Comparison of ENCODE assay signal across 17 cellular contexts in the genomic region with DNA sequence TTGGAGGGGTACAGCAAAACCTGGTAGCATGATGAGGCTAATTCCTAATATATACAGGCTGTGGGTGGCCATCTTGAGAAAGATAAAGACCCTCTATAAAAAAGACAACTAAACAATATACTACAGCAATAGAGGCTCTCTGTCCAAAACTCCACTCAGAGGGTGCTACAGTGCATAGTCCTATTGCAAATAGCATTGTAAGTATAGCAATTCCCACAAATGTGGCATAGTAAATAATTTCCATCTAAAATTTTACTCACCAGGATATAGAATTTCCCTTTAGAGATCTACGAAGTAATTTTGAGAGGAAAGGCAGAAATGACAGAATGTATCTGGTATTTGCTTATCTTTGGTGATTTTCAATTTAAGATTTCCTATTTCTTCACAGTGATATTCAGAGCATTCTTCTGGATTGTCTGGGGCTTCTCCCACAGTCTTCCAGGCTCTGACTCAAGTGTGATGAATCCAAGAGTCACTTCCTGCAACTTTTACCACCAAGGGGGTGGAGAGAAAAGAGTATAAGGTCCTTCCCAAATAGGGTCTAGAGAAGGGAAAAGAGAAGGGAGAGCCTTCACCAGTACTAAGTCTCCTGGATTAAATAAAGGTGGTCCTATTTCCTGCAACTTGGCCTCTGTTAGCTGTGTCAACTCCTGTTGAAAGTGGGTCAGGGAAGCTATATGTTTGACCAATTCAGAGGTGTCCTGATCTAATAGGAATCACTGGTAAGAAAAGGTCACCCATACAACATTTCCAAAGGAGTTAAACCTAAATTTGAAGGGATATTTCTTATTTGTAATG.
DNase-seq lines count a peak whose midpoint lies in the region; ATAC-seq and TF ChIP-seq lines count a peak whose summit lies in the region.
"Had no signal": no experiment of that assay in that cellular context is flagged by ENCODE, and none has a peak within 500 bp of the region (broad histone marks: within the 10 kb centered on the region; RNA-seq: fewer than 3 reads in every experiment).

No MANE protein-coding gene starts in this region.

- POLR2A ChIA-PET in WTC11 (lab: Charles Lee), result no interaction called here

- H3K4me1 Mint-ChIP-seq in WTC11, result no peaks in the 10 kb centered on the region

- no peaks in the 10 kb centered on the region for H3K36me3 ChIP-seq in adipocyte (ENCODE audit: control insufficient read depth, insufficient read depth, low read length, severe bottlenecking)
- H3K36me3 ChIP-seq: gastrocnemius medialis, neutrophil had no signal

- TF ChIP-seq CTCF in HFF-Myc (IDR thresholded peaks at IDR 0.05; ENCODE audit: low read depth, low read length, missing control alignments) (no peak), foreskin keratinocyte (conservative IDR thresholded peaks at IDR 0.05) (no peak), WTC11 (IDR thresholded peaks at IDR 0.05) (no peak)

- ATAC-seq in foreskin keratinocyte, result peak; percentile 98
- no peak for ATAC-seq in GM21529 (IDR thresholded peaks at IDR 0.05; ENCODE audit: unreplicated experiment)
- ATAC-seq in HG03280 (IDR thresholded peaks at IDR 0.05; ENCODE audit: unreplicated experiment), result no peak
- ATAC-seq in WTC11, result no peak
- ATAC-seq: activated CD4-positive, CD25-positive, alpha-beta regulatory T cell treated with anti-CD3 and anti-CD28 coated beads, Interleukin-2, amount 50 U/mL, for 24 hours; gastrocnemius medialis; left ventricle myocardium superior; Right ventricle myocardium inferior; stimulated activated naive CD8-positive, alpha-beta T cell treated with anti-CD3 and anti-CD28 coated beads, Interleukin-15, Interleukin-2, amounts not matched to agents 100 U/mL and 50 U/mL, for 24 hours had no signal

- H3K36me3 Mint-ChIP-seq in WTC11, result no peaks in the 10 kb centered on the region

- no peaks in the 10 kb centered on the region for H3K9me3 ChIP-seq in adipocyte (ENCODE audit: control insufficient read depth, low read length)
- H3K9me3 ChIP-seq: gastrocnemius medialis, neutrophil had no signal

- no peaks in the 10 kb centered on the region for H3K27me3 Mint-ChIP-seq in WTC11 (ENCODE audit: low read depth)

- H3K4me1 ChIP-seq in adipocyte (ENCODE audit: control insufficient read depth, insufficient read depth, low read length), result peaks cover 20% of the 10 kb centered on the region
- H3K4me1 ChIP-seq in foreskin keratinocyte, result peaks cover 39% of the 10 kb centered on the region
- H3K4me1 ChIP-seq: gastrocnemius medialis had no signal

- no peak overlapping the region for H3K4me3 Mint-ChIP-seq in WTC11

- no peak overlapping the region for H3K9ac ChIP-seq in adipocyte (ENCODE audit: low read length)

- CTCF ChIA-PET in WTC11 (lab: Charles Lee), result no interaction called here

- no peaks in the 10 kb centered on the region for H3K27me3 ChIP-seq in adipocyte (replicated peaks; ENCODE audit: control insufficient read depth, insufficient read depth, low read length)
- H3K27me3 ChIP-seq in foreskin keratinocyte, result no peaks in the 10 kb centered on the region
- H3K27me3 ChIP-seq: gastrocnemius medialis, neutrophil had no signal

- H3K9me3 Mint-ChIP-seq in WTC11, result no peaks in the 10 kb centered on the region

- peak overlapping the region; percentile 57 for H3K27ac ChIP-seq in foreskin keratinocyte
- H3K27ac ChIP-seq: gastrocnemius medialis, neutrophil had no signal

- DNase-seq in HFF-Myc (ENCODE audit: extremely low read depth, low read depth) (peak; percentile 41), adipocyte (ENCODE audit: low read depth) (peak; percentile 72), foreskin keratinocyte (peak; percentile 86 to 93), WTC11 (ENCODE audit: low spot score) (no peak)
- no peak for DNase-seq in activated CD4-positive, alpha-beta T cell treated with anti-CD3 and anti-CD28 coated beads, Interleukin-2, amount 50 U/mL, for 4 hours
- DNase-seq: caudate nucleus; DMS153; gastrocnemius medialis; left ventricle myocardium superior; NCI-H2171; stimulated activated CD4-positive, alpha-beta T cell treated with anti-CD3 and anti-CD28 coated beads, Interleukin-2, amount 100 ng/mL, for 24 hours; stimulated activated naive CD8-positive, alpha-beta T cell treated with anti-CD3 and anti-CD28 coated beads, Interleukin-15, Interleukin-2, amounts not matched to agents 100 U/mL and 50 U/mL, for 24 hours had no signal

- H3K27ac Mint-ChIP-seq in WTC11, result no peak overlapping the region

- H3K4me3 ChIP-seq in HFF-Myc (replicated peaks; ENCODE audit: low read depth, low read length), result no peak overlapping the region
- H3K4me3 ChIP-seq in adipocyte (ENCODE audit: low read length), result peak overlapping the region; percentile 31
- H3K4me3 ChIP-seq: gastrocnemius medialis had no signal

TF ChIP-seq in WTC11, 78 proteins besides CTCF, POLR2A, EP300 and RAD21 (continues in another document):
- TF ChIP-seq CBFB (CRISPR knock-in tag; IDR thresholded peaks at IDR 0.05; ENCODE audit: low read depth), result no peak
- no peak for TF ChIP-seq ZNF396 (CRISPR knock-in tag; IDR thresholded peaks at IDR 0.05; ENCODE audit: borderline replicate concordance)
- TF ChIP-seq, protein P1, sequence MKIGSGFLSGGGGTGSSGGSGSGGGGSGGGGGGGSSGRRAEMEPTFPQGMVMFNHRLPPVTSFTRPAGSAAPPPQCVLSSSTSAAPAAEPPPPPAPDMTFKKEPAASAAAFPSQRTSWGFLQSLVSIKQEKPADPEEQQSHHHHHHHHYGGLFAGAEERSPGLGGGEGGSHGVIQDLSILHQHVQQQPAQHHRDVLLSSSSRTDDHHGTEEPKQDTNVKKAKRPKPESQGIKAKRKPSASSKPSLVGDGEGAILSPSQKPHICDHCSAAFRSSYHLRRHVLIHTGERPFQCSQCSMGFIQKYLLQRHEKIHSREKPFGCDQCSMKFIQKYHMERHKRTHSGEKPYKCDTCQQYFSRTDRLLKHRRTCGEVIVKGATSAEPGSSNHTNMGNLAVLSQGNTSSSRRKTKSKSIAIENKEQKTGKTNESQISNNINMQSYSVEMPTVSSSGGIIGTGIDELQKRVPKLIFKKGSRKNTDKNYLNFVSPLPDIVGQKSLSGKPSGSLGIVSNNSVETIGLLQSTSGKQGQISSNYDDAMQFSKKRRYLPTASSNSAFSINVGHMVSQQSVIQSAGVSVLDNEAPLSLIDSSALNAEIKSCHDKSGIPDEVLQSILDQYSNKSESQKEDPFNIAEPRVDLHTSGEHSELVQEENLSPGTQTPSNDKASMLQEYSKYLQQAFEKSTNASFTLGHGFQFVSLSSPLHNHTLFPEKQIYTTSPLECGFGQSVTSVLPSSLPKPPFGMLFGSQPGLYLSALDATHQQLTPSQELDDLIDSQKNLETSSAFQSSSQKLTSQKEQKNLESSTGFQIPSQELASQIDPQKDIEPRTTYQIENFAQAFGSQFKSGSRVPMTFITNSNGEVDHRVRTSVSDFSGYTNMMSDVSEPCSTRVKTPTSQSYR (CRISPR knock-in tag; IDR thresholded peaks at IDR 0.05), result no peak
- TF ChIP-seq, protein P2, sequence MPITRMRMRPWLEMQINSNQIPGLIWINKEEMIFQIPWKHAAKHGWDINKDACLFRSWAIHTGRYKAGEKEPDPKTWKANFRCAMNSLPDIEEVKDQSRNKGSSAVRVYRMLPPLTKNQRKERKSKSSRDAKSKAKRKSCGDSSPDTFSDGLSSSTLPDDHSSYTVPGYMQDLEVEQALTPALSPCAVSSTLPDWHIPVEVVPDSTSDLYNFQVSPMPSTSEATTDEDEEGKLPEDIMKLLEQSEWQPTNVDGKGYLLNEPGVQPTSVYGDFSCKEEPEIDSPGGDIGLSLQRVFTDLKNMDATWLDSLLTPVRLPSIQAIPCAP (CRISPR knock-in tag; IDR thresholded peaks at IDR 0.05), result no peak
- TF ChIP-seq, protein P3, sequence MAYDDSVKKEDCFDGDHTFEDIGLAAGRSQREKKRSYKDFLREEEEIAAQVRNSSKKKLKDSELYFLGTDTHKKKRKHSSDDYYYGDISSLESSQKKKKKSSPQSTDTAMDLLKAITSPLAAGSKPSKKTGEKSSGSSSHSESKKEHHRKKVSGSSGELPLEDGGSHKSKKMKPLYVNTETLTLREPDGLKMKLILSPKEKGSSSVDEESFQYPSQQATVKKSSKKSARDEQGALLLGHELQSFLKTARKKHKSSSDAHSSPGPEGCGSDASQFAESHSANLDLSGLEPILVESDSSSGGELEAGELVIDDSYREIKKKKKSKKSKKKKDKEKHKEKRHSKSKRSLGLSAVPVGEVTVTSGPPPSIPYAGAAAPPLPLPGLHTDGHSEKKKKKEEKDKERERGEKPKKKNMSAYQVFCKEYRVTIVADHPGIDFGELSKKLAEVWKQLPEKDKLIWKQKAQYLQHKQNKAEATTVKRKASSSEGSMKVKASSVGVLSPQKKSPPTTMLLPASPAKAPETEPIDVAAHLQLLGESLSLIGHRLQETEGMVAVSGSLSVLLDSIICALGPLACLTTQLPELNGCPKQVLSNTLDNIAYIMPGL (CRISPR knock-in tag; IDR thresholded peaks at IDR 0.05), result no peak
- TF ChIP-seq RORB (CRISPR knock-in tag; IDR thresholded peaks at IDR 0.05), result no peak
- TF ChIP-seq, protein P4, sequence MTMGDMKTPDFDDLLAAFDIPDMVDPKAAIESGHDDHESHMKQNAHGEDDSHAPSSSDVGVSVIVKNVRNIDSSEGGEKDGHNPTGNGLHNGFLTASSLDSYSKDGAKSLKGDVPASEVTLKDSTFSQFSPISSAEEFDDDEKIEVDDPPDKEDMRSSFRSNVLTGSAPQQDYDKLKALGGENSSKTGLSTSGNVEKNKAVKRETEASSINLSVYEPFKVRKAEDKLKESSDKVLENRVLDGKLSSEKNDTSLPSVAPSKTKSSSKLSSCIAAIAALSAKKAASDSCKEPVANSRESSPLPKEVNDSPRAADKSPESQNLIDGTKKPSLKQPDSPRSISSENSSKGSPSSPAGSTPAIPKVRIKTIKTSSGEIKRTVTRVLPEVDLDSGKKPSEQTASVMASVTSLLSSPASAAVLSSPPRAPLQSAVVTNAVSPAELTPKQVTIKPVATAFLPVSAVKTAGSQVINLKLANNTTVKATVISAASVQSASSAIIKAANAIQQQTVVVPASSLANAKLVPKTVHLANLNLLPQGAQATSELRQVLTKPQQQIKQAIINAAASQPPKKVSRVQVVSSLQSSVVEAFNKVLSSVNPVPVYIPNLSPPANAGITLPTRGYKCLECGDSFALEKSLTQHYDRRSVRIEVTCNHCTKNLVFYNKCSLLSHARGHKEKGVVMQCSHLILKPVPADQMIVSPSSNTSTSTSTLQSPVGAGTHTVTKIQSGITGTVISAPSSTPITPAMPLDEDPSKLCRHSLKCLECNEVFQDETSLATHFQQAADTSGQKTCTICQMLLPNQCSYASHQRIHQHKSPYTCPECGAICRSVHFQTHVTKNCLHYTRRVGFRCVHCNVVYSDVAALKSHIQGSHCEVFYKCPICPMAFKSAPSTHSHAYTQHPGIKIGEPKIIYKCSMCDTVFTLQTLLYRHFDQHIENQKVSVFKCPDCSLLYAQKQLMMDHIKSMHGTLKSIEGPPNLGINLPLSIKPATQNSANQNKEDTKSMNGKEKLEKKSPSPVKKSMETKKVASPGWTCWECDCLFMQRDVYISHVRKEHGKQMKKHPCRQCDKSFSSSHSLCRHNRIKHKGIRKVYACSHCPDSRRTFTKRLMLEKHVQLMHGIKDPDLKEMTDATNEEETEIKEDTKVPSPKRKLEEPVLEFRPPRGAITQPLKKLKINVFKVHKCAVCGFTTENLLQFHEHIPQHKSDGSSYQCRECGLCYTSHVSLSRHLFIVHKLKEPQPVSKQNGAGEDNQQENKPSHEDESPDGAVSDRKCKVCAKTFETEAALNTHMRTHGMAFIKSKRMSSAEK (CRISPR knock-in tag; IDR thresholded peaks at IDR 0.05; ENCODE audit: borderline replicate concordance), result no peak

Comparison
In these comparisons a context has a peak if more than half of its experiments do, and no peak if none do; other contexts are left out.
1. DNase-seq: peak in HFF-Myc (single experiment), adipocyte (single experiment) and foreskin keratinocyte (2 of 2); none in activated CD4-positive, alpha-beta T cell treated with anti-CD3 and anti-CD28 coated beads, Interleukin-2, amount 50 U/mL, for 4 hours (0 of 2) and WTC11 (single experiment).